In the genomic region with DNA sequence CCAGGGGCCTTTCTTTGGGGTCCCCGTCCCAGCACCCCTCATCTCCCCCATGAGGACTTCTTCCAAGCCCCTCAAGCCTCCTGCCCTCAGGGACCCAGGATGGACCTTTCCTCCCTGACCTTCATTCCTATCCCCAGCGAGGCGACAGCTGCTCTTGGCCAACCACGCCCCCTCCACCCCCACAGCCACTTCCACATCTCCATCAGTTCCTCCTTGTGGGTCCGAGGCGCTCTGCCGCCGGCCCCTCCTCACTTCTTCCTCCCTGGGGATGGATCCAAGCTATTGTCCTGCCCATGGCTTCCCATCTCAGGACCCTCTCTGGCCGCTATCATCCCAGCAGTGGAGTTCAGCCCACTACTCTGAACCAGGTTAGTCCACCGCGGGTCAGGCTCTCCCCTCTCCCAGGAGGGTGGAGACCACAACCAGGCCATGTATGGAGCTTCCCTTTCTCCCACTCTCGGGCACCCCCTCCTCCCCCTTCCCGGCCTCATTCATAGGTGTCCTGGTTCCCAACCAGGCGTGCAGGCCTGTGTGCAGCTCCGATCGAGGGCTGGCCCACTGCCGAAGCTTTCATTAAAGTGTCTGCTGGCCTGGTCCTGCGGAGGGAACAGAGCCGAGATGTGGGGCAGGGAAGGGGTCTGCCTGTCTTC, we compare ENCODE assay signal across 8 cellular contexts. TPM values are rescaled to one million over a fixed set of nuclear protein-coding genes. Genes with fewer than 3 reads are reported as not detected.
A peak's percentile ranks its signal among the peaks of the same experiment; 100 is the strongest.
DNase-seq lines count a peak whose midpoint lies in the region; ATAC-seq and TF ChIP-seq lines count a peak whose summit lies in the region.

No MANE protein-coding gene starts in this region.

- TF ChIP-seq POLR2A in right lobe of liver (IDR thresholded peaks at IDR 0.05): no peak
- TF ChIP-seq POLR2A in suprapubic skin (IDR thresholded peaks at IDR 0.05): no peak

- H3K9me3 ChIP-seq in right lobe of liver (no peaks in the 10 kb centered on the region), suprapubic skin (no peaks in the 10 kb centered on the region)

- H3K27me3 Mint-ChIP-seq in activated CD4-positive, alpha-beta T cell treated with anti-CD3 and anti-CD28 coated beads for 36 hours: peaks cover 11% of the 10 kb centered on the region
- peaks cover 9% of the 10 kb centered on the region for H3K27me3 Mint-ChIP-seq in activated CD8-positive, alpha-beta T cell treated with anti-CD3 and anti-CD28 coated beads for 36 hours

- no peak overlapping the region for H3K27ac Mint-ChIP-seq in activated CD4-positive, alpha-beta T cell treated with anti-CD3 and anti-CD28 coated beads for 36 hours
- H3K27ac Mint-ChIP-seq in activated CD8-positive, alpha-beta T cell treated with anti-CD3 and anti-CD28 coated beads for 36 hours: no peak overlapping the region

- TF ChIP-seq CTCF in activated CD8-positive, alpha-beta T cell treated with anti-CD3 and anti-CD28 coated beads for 36 hours (IDR thresholded peaks at IDR 0.05): no peak
- TF ChIP-seq CTCF in right lobe of liver (IDR thresholded peaks at IDR 0.05): no peak
- TF ChIP-seq CTCF in suprapubic skin (IDR thresholded peaks at IDR 0.05): no peak

- H3K27me3 ChIP-seq in right lobe of liver (no peaks in the 10 kb centered on the region), suprapubic skin (no peaks in the 10 kb centered on the region)

- DNase-seq in activated CD4-positive, alpha-beta T cell treated with anti-CD3 and anti-CD28 coated beads for 36 hours: no peak
- DNase-seq in activated CD4-positive, alpha-beta T cell treated with anti-CD3 and anti-CD28 coated beads for 48 hours: no peak
- DNase-seq in activated CD8-positive, alpha-beta T cell treated with anti-CD3 and anti-CD28 coated beads for 36 hours: peak; percentile 24
- DNase-seq in right lobe of liver (peak in 2 of 3 donors; percentile 59 to 80), suprapubic skin (ENCODE audit: low spot score in 2 of 2) (peak in 1 of 2 donors; percentile 74), NCI-H510A treated with DMSO at 0.1 percent for 48 hours (lab: John Stamatoyannopoulos, UW) (no peak)
- DNase-seq in central memory CD4-positive, alpha-beta T cell: no peak
- DNase-seq in activated effector memory CD4-positive, alpha-beta T cell treated with Interleukin-2 at 50 U/mL for 16 hours: no peak

- CTCF ChIA-PET in activated CD4-positive, alpha-beta T cell treated with anti-CD3 and anti-CD28 coated beads for 36 hours (lab: Charles Lee): no interaction called here
- CTCF ChIA-PET in activated CD8-positive, alpha-beta T cell treated with anti-CD3 and anti-CD28 coated beads for 36 hours (lab: Charles Lee): interaction anchor here (1.2 to 1.3 kb wide), 2 partner anchors 12 to 106 kb away, joined by 3 read pairs; no protein-coding TSS in a partner anchor

- H3K4me1 ChIP-seq in right lobe of liver: peaks cover 0 to 13% (median 0%) of the 10 kb centered on the region in 4 donors
- H3K4me1 ChIP-seq in suprapubic skin: peaks cover 35% of the 10 kb centered on the region

- H3K9me3 Mint-ChIP-seq in activated CD4-positive, alpha-beta T cell treated with anti-CD3 and anti-CD28 coated beads for 36 hours (ENCODE audit: low read depth): no peaks in the 10 kb centered on the region
- H3K9me3 Mint-ChIP-seq in activated CD8-positive, alpha-beta T cell treated with anti-CD3 and anti-CD28 coated beads for 36 hours: no peaks in the 10 kb centered on the region

- peaks cover 27% of the 10 kb centered on the region for H3K4me1 Mint-ChIP-seq in activated CD4-positive, alpha-beta T cell treated with anti-CD3 and anti-CD28 coated beads for 36 hours
- H3K4me1 Mint-ChIP-seq in activated CD8-positive, alpha-beta T cell treated with anti-CD3 and anti-CD28 coated beads for 36 hours (ENCODE audit: low read depth): peaks cover 25% of the 10 kb centered on the region

- no peaks in the 10 kb centered on the region for H3K36me3 Mint-ChIP-seq in activated CD4-positive, alpha-beta T cell treated with anti-CD3 and anti-CD28 coated beads for 36 hours (ENCODE audit: low read depth)
- no peaks in the 10 kb centered on the region for H3K36me3 Mint-ChIP-seq in activated CD8-positive, alpha-beta T cell treated with anti-CD3 and anti-CD28 coated beads for 36 hours (ENCODE audit: low read depth)

- TF ChIP-seq EP300 in suprapubic skin (IDR thresholded peaks at IDR 0.05): no peak

- H3K4me3 ChIP-seq in right lobe of liver (peak overlapping the region in 2 of 3 donors; percentile 5 to 16), suprapubic skin (peak overlapping the region; percentile 75)

- H3K27ac ChIP-seq in right lobe of liver (peak overlapping the region in 1 of 3 donors; percentile 84), suprapubic skin (no peak overlapping the region)

- intact Hi-C loops in activated CD4-positive, alpha-beta T cell treated with anti-CD3 and anti-CD28 coated beads for 36 hours (cut with DNase I, micrococcal nuclease): loop anchor here in 1 of 2 experiments (10.0 kb wide), 1 partner anchor 180 kb away; a partner anchor contains a TSS
- intact Hi-C loops in activated CD8-positive, alpha-beta T cell treated with anti-CD3 and anti-CD28 coated beads for 36 hours (cut with micrococcal nuclease): loop anchor here (5.0 to 10.0 kb wide), 2 partner anchors 102 to 170 kb away; no protein-coding TSS in a partner anchor
- intact Hi-C loops in right lobe of liver (cut with DNase I): loop anchor here (5.0 kb wide), 1 partner anchor 107 kb away; no protein-coding TSS in a partner anchor

- WGBS in right lobe of liver (ENCODE audit: insufficient coverage, low coverage, low lambda C conversion rate, missing lambda C conversion rate): 43% methylated on average over 14 of the region's 19 CpGs
- 56% methylated on average over 17 of the region's 19 CpGs for WGBS in suprapubic skin

- ATAC-seq in activated CD4-positive, alpha-beta T cell treated with anti-CD3 and anti-CD28 coated beads for 36 hours: no peak
- ATAC-seq in activated CD8-positive, alpha-beta T cell treated with anti-CD3 and anti-CD28 coated beads for 36 hours: no peak
- peak in 2 of 4 donors; percentile 5 to 6 for ATAC-seq in right lobe of liver

- peak overlapping the region; percentile 13 for H3K4me3 Mint-ChIP-seq in activated CD4-positive, alpha-beta T cell treated with anti-CD3 and anti-CD28 coated beads for 36 hours
- H3K4me3 Mint-ChIP-seq in activated CD8-positive, alpha-beta T cell treated with anti-CD3 and anti-CD28 coated beads for 36 hours: peak overlapping the region; percentile 49

- H3K36me3 ChIP-seq in right lobe of liver (no peaks in the 10 kb centered on the region), suprapubic skin (no peaks in the 10 kb centered on the region)

- POLR2A ChIA-PET in activated CD4-positive, alpha-beta T cell treated with anti-CD3 and anti-CD28 coated beads for 36 hours (lab: Charles Lee): no interaction called here
- POLR2A ChIA-PET in activated CD8-positive, alpha-beta T cell treated with anti-CD3 and anti-CD28 coated beads for 36 hours (lab: Charles Lee): interaction anchor here (1.2 kb wide), 1 partner anchor 131 kb away, joined by 4 read pairs; no protein-coding TSS in a partner anchor

RNA-seq across cellular contexts. Expression of a gene that starts 1.7 kb away (rescaled TPM):
- 1 to 10 TPM; 2.7 to 3.2 TPM for total RNA-seq in activated CD4-positive, alpha-beta T cell treated with anti-CD3 and anti-CD28 coated beads for 36 hours
- total RNA-seq in activated CD8-positive, alpha-beta T cell treated with anti-CD3 and anti-CD28 coated beads for 36 hours: 1 to 10 TPM; 5.0 to 7.1 TPM
- total RNA-seq in right lobe of liver (1 to 10 TPM; 1.7 to 3.1 (median 2.6) TPM), suprapubic skin (1 to 10 TPM; 5.1 to 6.5 (median 5.6) TPM)

Comparison
In these comparisons a context has a peak if more than half of its experiments do, and no peak if none do; other contexts are left out.
1. DNase-seq: peak in activated CD8-positive, alpha-beta T cell treated with anti-CD3 and anti-CD28 coated beads for 36 hours (single experiment) and right lobe of liver (2 of 3); none in activated CD4-positive, alpha-beta T cell treated with anti-CD3 and anti-CD28 coated beads for 36 hours (single experiment), activated CD4-positive, alpha-beta T cell treated with anti-CD3 and anti-CD28 coated beads for 48 hours (single experiment), central memory CD4-positive, alpha-beta T cell (single experiment), NCI-H510A treated with DMSO at 0.1 percent for 48 hours (single experiment) and activated effector memory CD4-positive, alpha-beta T cell treated with Interleukin-2 at 50 U/mL for 16 hours (single experiment).